8 cellular contexts compared by ENCODE assay signal in genomic region chr5:10761842-10762165, GRCh38. TPM values are rescaled to one million over a fixed set of nuclear protein-coding genes. Genes with fewer than 3 reads are reported as not detected.
DNase-seq lines count a peak whose midpoint lies in the region; ATAC-seq, FAIRE-seq and TF ChIP-seq lines count a peak whose summit lies in the region.

No MANE protein-coding gene starts in this region.

- ATAC-seq in GM18502 (IDR thresholded peaks at IDR 0.05; ENCODE audit: poor library complexity, unreplicated experiment) (peak; percentile 18), HG03196 (IDR thresholded peaks at IDR 0.05; ENCODE audit: unreplicated experiment) (peak; percentile 7)

- intact Hi-C loops in kidney (cut with DNase I) = no loop called here

- no peaks in the 10 kb centered on the region for H3K27me3 ChIP-seq in adipocyte (replicated peaks; ENCODE audit: control insufficient read depth, insufficient read depth, low read length)
- H3K27me3 ChIP-seq in thymus (ENCODE audit: control insufficient read depth, insufficient read depth) = no peaks in the 10 kb centered on the region

- no peaks in the 10 kb centered on the region for H3K36me3 ChIP-seq in adipocyte (ENCODE audit: control insufficient read depth, insufficient read depth, low read length, severe bottlenecking)
- no peaks in the 10 kb centered on the region for H3K36me3 ChIP-seq in kidney (ENCODE audit: control insufficient read depth in 1 of 2, insufficient read depth in 2 of 2, low read length in 2 of 2)
- H3K36me3 ChIP-seq in thymus (ENCODE audit: control insufficient read depth, insufficient read depth) = no peaks in the 10 kb centered on the region

- DNase-seq in adipocyte (ENCODE audit: low read depth) = no peak
- DNase-seq in kidney = no peak
- no peak for DNase-seq in EL
- DNase-seq in RCC 7860 (ENCODE audit: low spot score) = no peak
- DNase-seq in germinal center (ENCODE audit: low spot score) = no peak

- H3K27ac ChIP-seq in kidney (ENCODE audit: low read depth in 2 of 2, low read length in 2 of 2) (peak overlapping the region; percentile 90 to 94), thymus (ENCODE audit: low read depth) (peak overlapping the region; percentile 92)

- no peak for TF ChIP-seq CTCF in kidney (IDR thresholded peaks at IDR 0.05; ENCODE audit: borderline replicate concordance, extremely low read depth, insufficient read depth)

- WGBS in thymus = 33% methylated on average over 7 of the region's 7 CpGs

- H3K9me3 ChIP-seq in adipocyte (ENCODE audit: control insufficient read depth, low read length) (no peaks in the 10 kb centered on the region), kidney (ENCODE audit: control insufficient read depth in 1 of 2, low read length in 2 of 2) (no peaks in the 10 kb centered on the region), thymus (ENCODE audit: control insufficient read depth) (no peaks in the 10 kb centered on the region)

- H3K9ac ChIP-seq in adipocyte (ENCODE audit: low read length) (peak overlapping the region; percentile 93), kidney (ENCODE audit: low read length in 2 of 2) (peak overlapping the region in 1 of 2 donors; percentile 77)

- H3K4me1 ChIP-seq in adipocyte (ENCODE audit: control insufficient read depth, insufficient read depth, low read length) = peaks cover 16% of the 10 kb centered on the region
- peaks cover 10 to 14% of the 10 kb centered on the region in 2 donors for H3K4me1 ChIP-seq in kidney (ENCODE audit: control insufficient read depth in 1 of 2, insufficient read depth in 1 of 2, low read depth in 1 of 2, low read length in 2 of 2)
- peaks cover 8% of the 10 kb centered on the region for H3K4me1 ChIP-seq in thymus (ENCODE audit: control insufficient read depth, insufficient read depth, low read length)

- H3K4me3 ChIP-seq in adipocyte (ENCODE audit: low read length) = peak overlapping the region; percentile 84
- peak overlapping the region; percentile 60 to 65 for H3K4me3 ChIP-seq in kidney (ENCODE audit: low read length in 2 of 2)
- H3K4me3 ChIP-seq in thymus (ENCODE audit: low read length) = peak overlapping the region; percentile 80

- FAIRE-seq in kidney (lab: Jason Lieb, UNC) (no peak), RCC 7860 (lab: Jason Lieb, UNC) (no peak)

RNA-seq across cellular contexts. Expression of gene DAP, which starts 0.8 kb away (rescaled TPM):
- 133 TPM for total RNA-seq in kidney
- polyA plus RNA-seq in kidney (ENCODE audit: insufficient read depth, low read depth, low replicate concordance) (123 TPM), thymus (34.4 TPM)
